Comparison of ENCODE assay signal across 9 cellular contexts in genomic region chr19:16285769-16286564, GRCh38. TPM values are rescaled to one million over a fixed set of nuclear protein-coding genes. Genes with fewer than 3 reads are reported as not detected.
A peak's percentile ranks its signal among the peaks of the same experiment; 100 is the strongest.
DNase-seq lines count a peak whose midpoint lies in the region; FAIRE-seq and TF ChIP-seq lines count a peak whose summit lies in the region.
"Had no signal": no experiment of that assay in that cellular context is flagged by ENCODE, and none has a peak within 500 bp of the region (broad histone marks: within the 10 kb centered on the region; RNA-seq: fewer than 3 reads in every experiment).

No MANE protein-coding gene starts in this region.

- in situ Hi-C loops in G401 (cut with HindIII; ENCODE audit: low sequenced_read_pairs), result no loop called here

- H3K9me3 ChIP-seq in mucosa of stomach (ENCODE audit: control insufficient read depth, low read length), result no peaks in the 10 kb centered on the region

- DNase-seq in NCI-H1105 (lab: John Stamatoyannopoulos, UW) (peak; percentile 7), bronchial epithelial cell (ENCODE audit: low read depth) (peak; percentile 5), occipital lobe (lab: John Stamatoyannopoulos, UW) (no peak), ecto neural progenitor cell (ENCODE audit: low spot score) (no peak), G401 (ENCODE audit: low spot score) (no peak), mucosa of gallbladder (ENCODE audit: low spot score) (no peak)
- DNase-seq: immature natural killer cell had no signal

- H3K4me3 ChIP-seq in bronchial epithelial cell (ENCODE audit: low read depth, low read length) (no peak overlapping the region), mucosa of stomach (ENCODE audit: low read length) (peak overlapping the region; percentile 16)

- H3K4me1 ChIP-seq in mucosa of stomach (ENCODE audit: control insufficient read depth, insufficient read depth, low read length), result peaks cover 18% of the 10 kb centered on the region

- H3K27me3 ChIP-seq in bronchial epithelial cell (ENCODE audit: control insufficient read depth, insufficient read depth, low read length) (peaks cover 2% of the 10 kb centered on the region), mucosa of stomach (ENCODE audit: control insufficient read depth, insufficient read depth, low read length) (no peaks in the 10 kb centered on the region)

- H3K9ac ChIP-seq in mucosa of stomach (ENCODE audit: low read length), result peak overlapping the region; percentile 67

- FAIRE-seq in A204.1 (lab: Jason Lieb, UNC) (peak; percentile 87), bronchial epithelial cell (lab: Jason Lieb, UNC) (no peak)

- no peak for TF ChIP-seq CTCF in bronchial epithelial cell (IDR thresholded peaks at IDR 0.05; ENCODE audit: insufficient read depth, low read length, severe bottlenecking)

- H3K36me3 ChIP-seq in bronchial epithelial cell (ENCODE audit: control insufficient read depth, insufficient read depth, low read length) (no peaks in the 10 kb centered on the region), mucosa of stomach (ENCODE audit: control insufficient read depth, insufficient read depth, low read length) (no peaks in the 10 kb centered on the region)

RNA-seq across cellular contexts. Expression of gene KLF2, which starts 38.7 kb away (rescaled TPM):
- total RNA-seq in bronchial epithelial cell (under 0.01 and 0.64 TPM in 2 replicates), occipital lobe (3.1 TPM), mucosa of gallbladder (91.4 TPM)
- total RNA-seq in G401 (2014; rRNA removed; shearing (Covaris generic)), result 4.8 TPM in 1 of 2 replicates, not detected in the other

Comparison
In these comparisons a context has a peak if more than half of its experiments do, and no peak if none do; other contexts are left out.
1. DNase-seq: peak in NCI-H1105 (single experiment) and bronchial epithelial cell (single experiment); none in occipital lobe (single experiment), ecto neural progenitor cell (single experiment), G401 (single experiment) and mucosa of gallbladder (single experiment).
2. RNA of gene KLF2, which starts 38.7 kb away (total RNA-seq): 91.4 TPM in mucosa of gallbladder (single experiment); 4.8 TPM in G401, 3.1 TPM in occipital lobe (single experiment) and under 0.01 to 0.64 TPM in bronchial epithelial cell; every median in the first group is over 10 times any median in the second.